Comparison of ENCODE assay signal across 20 cellular contexts in genomic region chr15:36680751-36681150, GRCh38.
DNase-seq lines count a peak whose midpoint lies in the region; ATAC-seq, FAIRE-seq and TF ChIP-seq lines count a peak whose summit lies in the region.
"Had no signal": no experiment of that assay in that cellular context is flagged by ENCODE, and none has a peak within 500 bp of the region (broad histone marks: within the 10 kb centered on the region; RNA-seq: fewer than 3 reads in every experiment).

No MANE protein-coding gene starts in this region.

- H3K4me1 Mint-ChIP-seq in mesothelial cell of epicardium: peaks cover 2% of the 10 kb centered on the region
- H3K4me1 Mint-ChIP-seq: B cell had no signal

- DNase-seq in mesothelial cell of epicardium (ENCODE audit: low spot score in 2 of 2, unreplicated experiment in 2 of 2) (no peak), foreskin melanocyte (no peak), omental fat pad (ENCODE audit: low spot score) (no peak)
- DNase-seq: AML-193; Caco-2; Calu3; CD4-positive, alpha-beta T cell; CD8-positive, alpha-beta T cell; DMS79 treated with DMSO at 0.1 percent for 48 hours; GF-D8 had no signal

- FAIRE-seq in islet of Langerhans (lab: Jason Lieb, UNC): peak; percentile 9
- FAIRE-seq: A549, D721Med, GM12891, GM19239 had no signal

- H3K27ac ChIP-seq in HEK293 (ENCODE audit: extremely low read depth, low read depth, low read length): no peak overlapping the region
- H3K27ac ChIP-seq: 22Rv1; A549; BLaER1 treated with 17β-estradiol and CSF1 and Interleukin-3, amounts not matched to agents 10 nM and 100 nM; C4-2B had no signal

- H3K9me3 ChIP-seq in HEK293 (ENCODE audit: control insufficient read depth, insufficient read depth, low read depth, low read length): no peaks in the 10 kb centered on the region
- H3K9me3 ChIP-seq: A549, Caco-2 had no signal

- H3K36me3 ChIP-seq in HEK293 (ENCODE audit: control insufficient read depth in 2 of 2, insufficient read depth in 1 of 2, low read length in 2 of 2): no peaks in the 10 kb centered on the region
- H3K36me3 ChIP-seq: BLaER1 treated with 17β-estradiol and CSF1 and Interleukin-3, amounts not matched to agents 10 nM and 100 nM had no signal

- CTCF ChIA-PET in HEK293 (lab: Yijun Ruan, JAX): no interaction called here

- no peak overlapping the region for H3K4me3 Mint-ChIP-seq in mesothelial cell of epicardium
- H3K4me3 Mint-ChIP-seq: B cell; CD4-positive, alpha-beta T cell; CD8-positive, alpha-beta T cell had no signal

- H3K27ac Mint-ChIP-seq in mesothelial cell of epicardium: peak overlapping the region; percentile 35
- H3K27ac Mint-ChIP-seq: B cell; CD4-positive, alpha-beta T cell; CD8-positive, alpha-beta T cell had no signal

- peaks cover 11% of the 10 kb centered on the region for H3K9me3 Mint-ChIP-seq in mesothelial cell of epicardium

- no peak for ATAC-seq in omental fat pad (ENCODE audit: low FRiP score)
- ATAC-seq: A549; CD8-positive, alpha-beta T cell had no signal

- H3K36me3 Mint-ChIP-seq in mesothelial cell of epicardium: peaks cover 58% of the 10 kb centered on the region

- no peak for TF ChIP-seq CTCF in HEK293 (tag by site-specific recombination; IDR thresholded peaks at IDR 0.05)
- no peak for TF ChIP-seq CTCF in mesothelial cell of epicardium (IDR thresholded peaks at IDR 0.05; ENCODE audit: unreplicated experiment)
- TF ChIP-seq CTCF in omental fat pad (IDR thresholded peaks at IDR 0.05): no peak

- no peaks in the 10 kb centered on the region for H3K27me3 Mint-ChIP-seq in mesothelial cell of epicardium (ENCODE audit: low read depth)
- H3K27me3 Mint-ChIP-seq: B cell; CD4-positive, alpha-beta T cell had no signal

- POLR2A ChIA-PET in HEK293 (lab: Yijun Ruan, JAX): no interaction called here

- H3K4me1 ChIP-seq in HEK293 (ENCODE audit: control insufficient read depth, insufficient read depth, low read length): peaks cover 3% of the 10 kb centered on the region; the same call in 1 of the 2 replicates
- H3K4me1 ChIP-seq: A549, Caco-2 had no signal

- no peak overlapping the region for H3K4me3 ChIP-seq in HEK293 (ENCODE audit: low read depth, low read length)
- H3K4me3 ChIP-seq: A549; BLaER1 treated with 17β-estradiol and CSF1 and Interleukin-3, amounts not matched to agents 10 nM and 100 nM had no signal

TF ChIP-seq in HEK293, 187 proteins besides CTCF, POLR2A, EP300 and RAD21:
- TF ChIP-seq ZNF302 (tag by site-specific recombination; IDR thresholded peaks at IDR 0.05; ENCODE audit: low read depth) (no peak), KLF1 (tag by site-specific recombination; IDR thresholded peaks at IDR 0.05) (no peak), ZSCAN30 (tag by site-specific recombination; IDR thresholded peaks at IDR 0.05) (no peak), PRDM6 (tag by site-specific recombination; IDR thresholded peaks at IDR 0.05) (0 out of 2 replicates have a peak, but pooled peaks have one; percentile 17), ZNF292 (tag by site-specific recombination; IDR thresholded peaks at IDR 0.05; ENCODE audit: borderline replicate concordance, low read depth) (no peak), INSM2 (tag by site-specific recombination; IDR thresholded peaks at IDR 0.05) (no peak), ZNF530 (tag by site-specific recombination; IDR thresholded peaks at IDR 0.05; ENCODE audit: low read depth) (no peak), PRDM1 (tag by site-specific recombination; IDR thresholded peaks at IDR 0.05) (no peak)
